8 cellular contexts compared by ENCODE assay signal in the genomic region with DNA sequence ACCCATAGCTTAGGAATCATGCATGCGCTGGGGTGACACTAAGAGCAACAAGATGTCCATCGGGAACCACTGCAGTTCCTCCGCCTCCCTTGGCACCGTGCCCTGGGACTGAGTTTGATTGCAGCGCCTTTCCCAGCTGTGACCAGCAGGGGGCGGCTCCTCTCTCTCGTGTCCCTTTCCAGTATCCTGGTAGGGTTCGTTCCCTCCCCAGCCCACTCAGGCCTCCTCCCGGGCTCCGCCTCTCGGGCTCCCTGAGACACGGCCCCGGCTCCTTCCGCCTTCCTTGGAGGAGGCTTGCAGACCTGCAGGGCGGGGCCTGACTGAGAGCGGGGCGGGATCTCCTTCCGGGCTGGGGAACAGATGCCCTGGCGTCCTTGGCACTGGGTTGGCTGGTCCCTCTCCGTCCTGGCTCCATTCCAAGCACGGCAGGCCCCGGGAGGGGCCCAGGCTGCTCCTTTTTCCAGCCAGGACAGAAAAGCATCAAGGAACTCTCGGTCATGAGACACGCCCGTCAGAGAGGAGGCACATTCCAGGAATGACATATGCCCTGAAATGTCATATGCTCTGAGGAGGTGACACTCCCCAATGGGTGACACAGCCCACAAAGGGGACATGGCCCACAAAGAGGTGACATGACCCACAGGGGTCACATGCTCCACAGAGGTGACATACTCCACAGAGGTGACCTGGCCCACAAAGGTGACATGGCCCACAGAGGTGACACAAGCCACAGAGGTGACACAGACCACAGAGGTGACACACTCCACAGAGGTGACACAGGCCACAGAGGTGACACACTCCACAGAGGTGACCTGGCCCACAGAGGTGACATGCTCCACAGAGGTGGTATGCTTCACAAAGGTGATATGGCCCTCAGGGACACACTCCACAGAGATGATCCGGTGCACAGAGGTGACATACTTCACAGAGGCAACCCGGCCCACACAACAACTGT.
A peak's percentile ranks its signal among the peaks of the same experiment; 100 is the strongest.
DNase-seq lines count a peak whose midpoint lies in the region; ATAC-seq, FAIRE-seq and TF ChIP-seq lines count a peak whose summit lies in the region.

No MANE protein-coding gene starts in this region.

- H2AFZ ChIP-seq in OCI-LY3 (ENCODE audit: low read depth, low read length): peak overlapping the region; percentile 91

- peak; percentile 96 for TF ChIP-seq CTCF in OCI-LY3 (IDR thresholded peaks at IDR 0.05; ENCODE audit: low read depth, low read length)

- peak; percentile 44 for FAIRE-seq in HTR-8/SVneo (lab: Jason Lieb, UNC)

- peak overlapping the region; percentile 76 for H3K4me3 ChIP-seq in OCI-LY3 (ENCODE audit: low read length)

- peak overlapping the region; percentile 77 for H3K4me2 ChIP-seq in OCI-LY3 (ENCODE audit: low read length)

- no peaks in the 10 kb centered on the region for H3K79me2 ChIP-seq in OCI-LY3 (ENCODE audit: low read length)

- H3K4me1 ChIP-seq in OCI-LY3 (ENCODE audit: low read length): peaks cover 12% of the 10 kb centered on the region

- H4K20me1 ChIP-seq in OCI-LY3 (ENCODE audit: insufficient read depth, low read length): no peaks in the 10 kb centered on the region

- H3K27me3 ChIP-seq in OCI-LY3 (ENCODE audit: low read depth, low read length): peaks cover 27% of the 10 kb centered on the region

- H3K27ac ChIP-seq in OCI-LY3 (ENCODE audit: low read length): no peak overlapping the region
- H3K27ac ChIP-seq in epithelial cell of prostate: peak overlapping the region; percentile 95

- no peaks in the 10 kb centered on the region for H3K9me3 ChIP-seq in OCI-LY3 (ENCODE audit: insufficient read depth, low read length)

- H3K36me3 ChIP-seq in OCI-LY3 (replicated peaks; ENCODE audit: low read depth, low read length): no peaks in the 10 kb centered on the region

- H3K9ac ChIP-seq in OCI-LY3 (ENCODE audit: low read length): peak overlapping the region; percentile 35; the same call in 1 of the 2 replicates

- DNase-seq in GM04503 (ENCODE audit: low read depth) (peak; percentile 90), HTR-8/SVneo (ENCODE audit: insufficient read length, low spot score) (peak; percentile 91), activated T-cell treated with anti-CD3 and anti-CD28 coated beads for 24 hours (ENCODE audit: low read depth) (peak; percentile 60), epithelial cell of prostate (ENCODE audit: low read depth, low spot score) (peak; percentile 78), middle frontal gyrus (ENCODE audit: extremely low spot score, low spot score) (peak; percentile 62)
- DNase-seq in stimulated activated CD8-positive, alpha-beta memory T cell treated with anti-CD3 and anti-CD28 coated beads, Interleukin-2, amount 100 ng/mL, for 1 hour (ENCODE audit: low read depth in 2 of 2): peak; percentile 34 to 50

- ATAC-seq in HG03039 (IDR thresholded peaks at IDR 0.05; ENCODE audit: unreplicated experiment): no peak
